In the genomic region with DNA sequence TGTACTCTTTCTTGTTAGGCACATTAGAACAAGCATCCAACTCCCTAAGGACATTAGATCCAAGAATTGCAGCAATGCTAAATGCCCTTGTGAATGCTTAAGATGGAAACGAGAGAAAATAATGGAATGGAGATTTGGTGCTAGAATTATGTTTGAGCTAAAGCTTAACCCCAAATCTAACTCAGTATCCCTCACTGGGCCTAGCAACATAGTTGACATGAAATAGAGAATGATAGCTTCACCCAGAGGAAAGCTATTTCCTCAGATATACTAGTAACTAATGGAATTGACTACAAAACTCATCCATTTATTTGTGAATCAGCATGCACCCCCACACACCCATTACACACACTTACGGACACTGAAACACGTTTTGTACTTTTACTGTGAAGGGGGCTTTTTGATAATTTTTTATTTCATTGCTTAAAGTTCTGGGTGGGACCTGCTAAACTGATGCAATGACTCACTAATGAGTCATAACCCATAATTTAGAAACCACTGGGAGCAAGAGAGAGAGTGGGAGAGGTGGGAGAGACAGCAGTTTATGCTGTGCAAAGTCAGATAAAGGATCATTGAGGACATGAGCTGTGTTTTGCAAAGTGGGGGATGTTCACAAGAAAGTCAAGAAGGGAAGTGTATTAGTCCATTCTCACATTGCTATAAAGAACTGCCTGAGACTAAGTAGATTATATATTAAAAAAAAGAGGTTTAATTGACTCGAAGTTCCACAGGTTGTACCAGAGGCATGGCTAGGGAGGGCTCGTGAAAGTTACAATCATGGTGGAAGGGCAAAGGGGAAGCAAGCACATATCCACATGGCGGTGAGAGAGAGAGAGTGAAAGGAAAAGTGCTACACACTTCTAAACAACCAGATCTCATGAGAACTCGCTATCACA, we compare ENCODE assay signal across 12 cellular contexts.
A peak's percentile ranks its signal among the peaks of the same experiment; 100 is the strongest.
DNase-seq lines count a peak whose midpoint lies in the region; ATAC-seq and TF ChIP-seq lines count a peak whose summit lies in the region.
"Had no signal": no experiment of that assay in that cellular context is flagged by ENCODE, and none has a peak within 500 bp of the region (broad histone marks: within the 10 kb centered on the region; RNA-seq: fewer than 3 reads in every experiment).

No MANE protein-coding gene starts in this region.

- in situ Hi-C loops in KBM-7 (cut with MboI; ENCODE audit: low pct_unique_long_range_greater_than_20kb, low sequenced_read_pairs), result no loop called here

- intact Hi-C loops in left lung (cut with DNase I) (no loop called here), stomach (cut with DNase I; ENCODE audit: low total_unique reads) (no loop called here)

- WGBS in stomach, 5 donors, result 65 to 76% (median 73%) methylated on average over 7 of the region's 7 CpGs

- no peak overlapping the region for H3K4me3 Mint-ChIP-seq in activated naive CD8-positive, alpha-beta T cell treated with anti-CD3 and anti-CD28 coated beads, Interleukin-2, amount 10 ng/mL, durations not matched to agents 7 days and 5 days

- no peak for TF ChIP-seq POLR2A in stomach (IDR thresholded peaks at IDR 0.05)

- H3K36me3 Mint-ChIP-seq in activated naive CD8-positive, alpha-beta T cell treated with anti-CD3 and anti-CD28 coated beads, Interleukin-2, amount 10 ng/mL, durations not matched to agents 7 days and 5 days, result peaks cover 7% of the 10 kb centered on the region

- peaks cover 26% of the 10 kb centered on the region for H3K4me1 Mint-ChIP-seq in activated naive CD8-positive, alpha-beta T cell treated with anti-CD3 and anti-CD28 coated beads, Interleukin-2, amount 10 ng/mL, durations not matched to agents 7 days and 5 days

- H3K27me3 ChIP-seq in left lung (no peaks in the 10 kb centered on the region), stomach (no peaks in the 10 kb centered on the region)

- H3K4me3 ChIP-seq in left lung (no peak overlapping the region), stomach (no peak overlapping the region)

- peak overlapping the region; percentile 55 for H3K27ac Mint-ChIP-seq in activated naive CD8-positive, alpha-beta T cell treated with anti-CD3 and anti-CD28 coated beads, Interleukin-2, amount 10 ng/mL, durations not matched to agents 7 days and 5 days

- H3K27ac ChIP-seq in left lung (no peak overlapping the region), stomach (no peak overlapping the region)
- H3K27ac ChIP-seq: WERI-Rb-1 had no signal

- TF ChIP-seq CTCF in left lung (IDR thresholded peaks at IDR 0.05) (no peak), stomach (IDR thresholded peaks at IDR 0.05) (no peak)

- no peak for TF ChIP-seq EP300 in stomach (IDR thresholded peaks at IDR 0.05)

- no peak for ATAC-seq in activated naive CD8-positive, alpha-beta T cell treated with anti-CD3 and anti-CD28 coated beads, Interleukin-2, amount 10 ng/mL, durations not matched to agents 7 days and 5 days (ENCODE audit: low read depth)
- ATAC-seq in left lung, result peak; percentile 70
- ATAC-seq in HG03045 (IDR thresholded peaks at IDR 0.05; ENCODE audit: unreplicated experiment), result no peak

- peaks cover 12% of the 10 kb centered on the region for H3K9me3 Mint-ChIP-seq in activated naive CD8-positive, alpha-beta T cell treated with anti-CD3 and anti-CD28 coated beads, Interleukin-2, amount 10 ng/mL, durations not matched to agents 7 days and 5 days

- peaks cover 0 to 16% of the 10 kb centered on the region in 2 donors for H3K4me1 ChIP-seq in left lung
- no peaks in the 10 kb centered on the region for H3K4me1 ChIP-seq in stomach

- H3K9me3 ChIP-seq in left lung (peaks cover 0 to 4% of the 10 kb centered on the region in 2 donors), stomach (peaks cover 0 to 3% (median 0%) of the 10 kb centered on the region in 4 donors)

- no peaks in the 10 kb centered on the region for H3K27me3 Mint-ChIP-seq in activated naive CD8-positive, alpha-beta T cell treated with anti-CD3 and anti-CD28 coated beads, Interleukin-2, amount 10 ng/mL, durations not matched to agents 7 days and 5 days

- H3K36me3 ChIP-seq in left lung (no peaks in the 10 kb centered on the region), stomach (no peaks in the 10 kb centered on the region)
- H3K36me3 ChIP-seq: WERI-Rb-1 had no signal

- DNase-seq in EL (peak; percentile 4), KBM-7 (peak; percentile 44), left lung (no peak), GOT3 (lab: John Stamatoyannopoulos, UW) (no peak), stomach (no peak)
- DNase-seq in activated naive CD8-positive, alpha-beta T cell treated with anti-CD3 and anti-CD28 coated beads, Interleukin-2, amount 10 ng/mL, durations not matched to agents 7 days and 5 days, result no peak
- DNase-seq: amygdala, DND-41, NCI-H1105 treated with DMSO at 0.1 percent for 48 hours, posterior cingulate gyrus, WERI-Rb-1 had no signal

- POLR2A ChIA-PET in activated naive CD8-positive, alpha-beta T cell treated with anti-CD3 and anti-CD28 coated beads, Interleukin-2, amount 10 ng/mL, durations not matched to agents 7 days and 5 days (lab: Charles Lee), result no interaction called here

Comparison
In these comparisons a context has a peak if more than half of its experiments do, and no peak if none do; other contexts are left out.
1. DNase-seq: peak in EL (single experiment) and KBM-7 (single experiment); none in activated naive CD8-positive, alpha-beta T cell treated with anti-CD3 and anti-CD28 coated beads, Interleukin-2, amount 10 ng/mL, durations not matched to agents 7 days and 5 days (single experiment), left lung (0 of 2), GOT3 (single experiment) and stomach (single experiment).